20 cellular contexts compared by ENCODE assay signal in genomic region chr11:58597749-58598148, GRCh38. TPM values are rescaled to one million over a fixed set of nuclear protein-coding genes. Genes with fewer than 3 reads are reported as not detected.
A peak's percentile ranks its signal among the peaks of the same experiment; 100 is the strongest.
DNase-seq lines count a peak whose midpoint lies in the region; ATAC-seq lines count a peak whose summit lies in the region.
"Had no signal": no experiment of that assay in that cellular context is flagged by ENCODE, and none has a peak within 500 bp of the region (broad histone marks: within the 10 kb centered on the region; RNA-seq: fewer than 3 reads in every experiment).

No MANE protein-coding gene starts in this region.

- H3K4me1 ChIP-seq in CD4-positive, CD25-positive, alpha-beta regulatory T cell (ENCODE audit: control insufficient read depth, insufficient read depth, low read length, poor library complexity, severe bottlenecking): peaks cover 21% of the 10 kb centered on the region
- H3K4me1 ChIP-seq in naive thymus-derived CD4-positive, alpha-beta T cell (ENCODE audit: control insufficient read depth in 2 of 2, insufficient read depth in 2 of 2, low read length in 2 of 2): peaks cover 0 to 28% of the 10 kb centered on the region in 2 donors

- no peak for DNase-seq in activated CD4-positive, CD25-positive, alpha-beta regulatory T cell (lab: John Stamatoyannopoulos, UW)
- peak in 1 of 3 donors; percentile 41 for DNase-seq in CD4-positive, CD25-positive, alpha-beta regulatory T cell
- DNase-seq in activated T-helper 1 cell treated with anti-CD3 and anti-CD28 coated beads, Interleukin-12 subunit alpha, Interleukin-12 subunit beta, Interleukin-2, Interleukin-4 antibody, amounts not matched to agents 30 ng/mL and 10 ng/mL and 1 ng/mL, durations not matched to agents 14 hours and 24 hours and 36 hours (ENCODE audit: low spot score): no peak
- peak in 1 of 9 donors; percentile 5 for DNase-seq in naive thymus-derived CD4-positive, alpha-beta T cell
- DNase-seq in NCI-H774 (lab: John Stamatoyannopoulos, UW): no peak
- no peak for DNase-seq in stimulated activated CD4-positive, alpha-beta T cell treated with anti-CD3 and anti-CD28 coated beads, Interleukin-15, amount 100 ng/mL, for 24 hours
- DNase-seq: activated effector memory CD4-positive, alpha-beta T cell treated with anti-CD3 and anti-CD28 coated beads, Interleukin-2, amount 50 U/mL, for 16 hours; aorta; effector CD8-positive, alpha-beta T cell; islet precursor cell; KG1; left ventricle myocardium superior; MG63; NCI-H1105 treated with DMSO at 0.1 percent for 48 hours; NCI-H2029; NCI-H526 treated with DMSO at 0.1 percent for 48 hours had no signal

- peak overlapping the region in 3 of 4 donors; percentile 31 to 74 (median 38) for H3K4me3 Mint-ChIP-seq in CD4-positive, CD25-positive, alpha-beta regulatory T cell
- no peak overlapping the region for H3K4me3 Mint-ChIP-seq in activated T-helper 1 cell treated with anti-CD3 and anti-CD28 coated beads, Interleukin-12 subunit alpha, Interleukin-12 subunit beta, Interleukin-2, Interleukin-4 antibody, amounts not matched to agents 30 ng/mL and 10 ng/mL and 1 ng/mL, durations not matched to agents 14 hours and 24 hours and 36 hours
- peak overlapping the region in 9 of 10 donors; percentile 21 to 77 (median 62) for H3K4me3 Mint-ChIP-seq in naive thymus-derived CD4-positive, alpha-beta T cell

- H3K27ac Mint-ChIP-seq in CD4-positive, CD25-positive, alpha-beta regulatory T cell: peak overlapping the region in 1 of 3 donors; percentile 68
- H3K27ac Mint-ChIP-seq in activated T-helper 1 cell treated with anti-CD3 and anti-CD28 coated beads, Interleukin-12 subunit alpha, Interleukin-12 subunit beta, Interleukin-2, Interleukin-4 antibody, amounts not matched to agents 30 ng/mL and 10 ng/mL and 1 ng/mL, durations not matched to agents 14 hours and 24 hours and 36 hours: peak overlapping the region; percentile 19
- H3K27ac Mint-ChIP-seq in naive thymus-derived CD4-positive, alpha-beta T cell: peak overlapping the region in 8 of 9 donors; percentile 61 to 89 (median 74)

- no peak overlapping the region for H3K27ac ChIP-seq in CD4-positive, CD25-positive, alpha-beta regulatory T cell (ENCODE audit: insufficient read depth, low read length, poor library complexity, severe bottlenecking)
- no peak overlapping the region for H3K27ac ChIP-seq in naive thymus-derived CD4-positive, alpha-beta T cell (ENCODE audit: low read depth, low read length)
- H3K27ac ChIP-seq: epithelial cell of prostate, tibial nerve had no signal

- ATAC-seq in activated CD4-positive, CD25-positive, alpha-beta regulatory T cell treated with anti-CD3 and anti-CD28 coated beads, Interleukin-2, amount 50 U/mL, for 24 hours: peak; percentile 87 to 92
- no peak for ATAC-seq in CD4-positive, CD25-positive, alpha-beta regulatory T cell (ENCODE audit: low read depth in 2 of 2)
- peak; percentile 3 for ATAC-seq in naive thymus-derived CD4-positive, alpha-beta T cell
- ATAC-seq in HG02610 (IDR thresholded peaks at IDR 0.05; ENCODE audit: unreplicated experiment): no peak
- ATAC-seq: left ventricle myocardium superior had no signal

- no peaks in the 10 kb centered on the region for H3K27me3 ChIP-seq in CD4-positive, CD25-positive, alpha-beta regulatory T cell (ENCODE audit: control insufficient read depth, insufficient read depth, low read length)
- no peaks in the 10 kb centered on the region for H3K27me3 ChIP-seq in naive thymus-derived CD4-positive, alpha-beta T cell (ENCODE audit: control insufficient read depth in 2 of 2, insufficient read depth in 2 of 2, low read length in 2 of 2)
- H3K27me3 ChIP-seq: MG63, tibial nerve had no signal

- CTCF ChIA-PET in naive thymus-derived CD4-positive, alpha-beta T cell (lab: Charles Lee): interaction anchor here (0.6 to 1.8 kb wide), 3 partner anchors 12 to 29 kb away, joined by 3 to 5 read pairs (median 4); no protein-coding TSS in a partner anchor

- H3K36me3 ChIP-seq in CD4-positive, CD25-positive, alpha-beta regulatory T cell (ENCODE audit: control insufficient read depth, insufficient read depth, low read length): peaks cover 3% of the 10 kb centered on the region
- peaks cover 0 to 2% (median 0%) of the 10 kb centered on the region in 3 experiments for H3K36me3 ChIP-seq in naive thymus-derived CD4-positive, alpha-beta T cell (ENCODE audit: control insufficient read depth in 2 of 3, insufficient read depth in 3 of 3, low read length in 3 of 3)
- H3K36me3 ChIP-seq: tibial nerve had no signal

- H3K4me3 ChIP-seq in CD4-positive, CD25-positive, alpha-beta regulatory T cell (ENCODE audit: low read depth, low read length): peak overlapping the region; percentile 29
- H3K4me3 ChIP-seq in naive thymus-derived CD4-positive, alpha-beta T cell (ENCODE audit: low read length): no peak overlapping the region
- H3K4me3 ChIP-seq: MG63, tibial nerve had no signal

- peaks cover 54 to 94% (median 83%) of the 10 kb centered on the region in 4 donors for H3K4me1 Mint-ChIP-seq in CD4-positive, CD25-positive, alpha-beta regulatory T cell
- peaks cover 71% of the 10 kb centered on the region for H3K4me1 Mint-ChIP-seq in activated T-helper 1 cell treated with anti-CD3 and anti-CD28 coated beads, Interleukin-12 subunit alpha, Interleukin-12 subunit beta, Interleukin-2, Interleukin-4 antibody, amounts not matched to agents 30 ng/mL and 10 ng/mL and 1 ng/mL, durations not matched to agents 14 hours and 24 hours and 36 hours (ENCODE audit: low read depth)
- peaks cover 48 to 100% (median 94%) of the 10 kb centered on the region in 7 donors for H3K4me1 Mint-ChIP-seq in naive thymus-derived CD4-positive, alpha-beta T cell

- H3K36me3 Mint-ChIP-seq in CD4-positive, CD25-positive, alpha-beta regulatory T cell: peaks cover 18% of the 10 kb centered on the region
- peaks cover 24% of the 10 kb centered on the region for H3K36me3 Mint-ChIP-seq in activated T-helper 1 cell treated with anti-CD3 and anti-CD28 coated beads, Interleukin-12 subunit alpha, Interleukin-12 subunit beta, Interleukin-2, Interleukin-4 antibody, amounts not matched to agents 30 ng/mL and 10 ng/mL and 1 ng/mL, durations not matched to agents 14 hours and 24 hours and 36 hours (ENCODE audit: low read depth)
- peaks cover 3 to 22% (median 16%) of the 10 kb centered on the region in 5 donors for H3K36me3 Mint-ChIP-seq in naive thymus-derived CD4-positive, alpha-beta T cell

- POLR2A ChIA-PET in naive thymus-derived CD4-positive, alpha-beta T cell (lab: Charles Lee): interaction anchor here (0.5 to 1.3 kb wide), 4 partner anchors 12 to 1018 kb away, joined by 3 to 5 read pairs (median 4); partner anchors contain the start of gene OSBP

- H3K9me3 Mint-ChIP-seq in CD4-positive, CD25-positive, alpha-beta regulatory T cell: no peaks in the 10 kb centered on the region
- H3K9me3 Mint-ChIP-seq in activated T-helper 1 cell treated with anti-CD3 and anti-CD28 coated beads, Interleukin-12 subunit alpha, Interleukin-12 subunit beta, Interleukin-2, Interleukin-4 antibody, amounts not matched to agents 30 ng/mL and 10 ng/mL and 1 ng/mL, durations not matched to agents 14 hours and 24 hours and 36 hours: no peaks in the 10 kb centered on the region
- H3K9me3 Mint-ChIP-seq in naive thymus-derived CD4-positive, alpha-beta T cell: no peaks in the 10 kb centered on the region

- intact Hi-C loops in activated T-helper 1 cell treated with anti-CD3 and anti-CD28 coated beads, Interleukin-12 subunit alpha, Interleukin-12 subunit beta, Interleukin-2, Interleukin-4 antibody, amounts not matched to agents 30 ng/mL and 10 ng/mL and 1 ng/mL, durations not matched to agents 14 hours and 24 hours and 36 hours (cut with micrococcal nuclease): loop anchor here (1.0 to 2.0 kb wide), 2 partner anchors 13 to 17 kb away; no protein-coding TSS in a partner anchor
- intact Hi-C loops in naive thymus-derived CD4-positive, alpha-beta T cell (cut with micrococcal nuclease): no loop called here

- H3K9me3 ChIP-seq in CD4-positive, CD25-positive, alpha-beta regulatory T cell (ENCODE audit: control insufficient read depth in 2 of 2, low read length in 2 of 2): no peaks in the 10 kb centered on the region
- no peaks in the 10 kb centered on the region for H3K9me3 ChIP-seq in naive thymus-derived CD4-positive, alpha-beta T cell (ENCODE audit: control insufficient read depth in 2 of 3, low read length in 3 of 3)
- H3K9me3 ChIP-seq: MG63, tibial nerve had no signal

- no peaks in the 10 kb centered on the region for H3K27me3 Mint-ChIP-seq in CD4-positive, CD25-positive, alpha-beta regulatory T cell
- H3K27me3 Mint-ChIP-seq in activated T-helper 1 cell treated with anti-CD3 and anti-CD28 coated beads, Interleukin-12 subunit alpha, Interleukin-12 subunit beta, Interleukin-2, Interleukin-4 antibody, amounts not matched to agents 30 ng/mL and 10 ng/mL and 1 ng/mL, durations not matched to agents 14 hours and 24 hours and 36 hours (ENCODE audit: insufficient read depth): no peaks in the 10 kb centered on the region
- no peaks in the 10 kb centered on the region for H3K27me3 Mint-ChIP-seq in naive thymus-derived CD4-positive, alpha-beta T cell

RNA-seq across cellular contexts. Expression of gene ZFP91, which starts 18.9 kb away (rescaled TPM):
- total RNA-seq in CD4-positive, CD25-positive, alpha-beta regulatory T cell: 46.5 TPM
- 1 to 10 TPM; 5.0 to 8.6 (median 6.8) TPM for polyA plus RNA-seq in CD4-positive, CD25-positive, alpha-beta regulatory T cell
- total RNA-seq in activated T-helper 1 cell treated with anti-CD3 and anti-CD28 coated beads, Interleukin-12 subunit alpha, Interleukin-12 subunit beta, Interleukin-2, Interleukin-4 antibody, amounts not matched to agents 30 ng/mL and 10 ng/mL and 1 ng/mL, durations not matched to agents 14 hours and 24 hours and 36 hours: 59.2 and 60.2 TPM in 2 replicates
- 10 to 100 TPM; 36.9 to 53.8 (median 40.9) TPM for total RNA-seq in naive thymus-derived CD4-positive, alpha-beta T cell
- 1 to 10 TPM; 6.5 to 7.2 TPM for polyA plus RNA-seq in naive thymus-derived CD4-positive, alpha-beta T cell

RNA-seq across cellular contexts. Expression of gene LPXN, which starts 22.1 kb away (rescaled TPM):
- total RNA-seq in CD4-positive, CD25-positive, alpha-beta regulatory T cell: 101 TPM
- polyA plus RNA-seq in CD4-positive, CD25-positive, alpha-beta regulatory T cell: 100 to 1,000 TPM; 221 to 314 (median 265) TPM
- total RNA-seq in activated T-helper 1 cell treated with anti-CD3 and anti-CD28 coated beads, Interleukin-12 subunit alpha, Interleukin-12 subunit beta, Interleukin-2, Interleukin-4 antibody, amounts not matched to agents 30 ng/mL and 10 ng/mL and 1 ng/mL, durations not matched to agents 14 hours and 24 hours and 36 hours: 70.4 and 73.6 TPM in 2 replicates
- total RNA-seq in naive thymus-derived CD4-positive, alpha-beta T cell: 100 to 1,000 TPM in 3 of 5 experiments, 10 to 100 TPM in 2; 58.2 to 147 (median 142) TPM
- 100 to 1,000 TPM; 169 to 215 TPM for polyA plus RNA-seq in naive thymus-derived CD4-positive, alpha-beta T cell

RNA-seq across cellular contexts. Expression of gene CNTF, which starts 24.7 kb away (rescaled TPM):
- total RNA-seq in CD4-positive, CD25-positive, alpha-beta regulatory T cell: 4.9 TPM
- not detected for polyA plus RNA-seq in CD4-positive, CD25-positive, alpha-beta regulatory T cell
- total RNA-seq in activated T-helper 1 cell treated with anti-CD3 and anti-CD28 coated beads, Interleukin-12 subunit alpha, Interleukin-12 subunit beta, Interleukin-2, Interleukin-4 antibody, amounts not matched to agents 30 ng/mL and 10 ng/mL and 1 ng/mL, durations not matched to agents 14 hours and 24 hours and 36 hours: 4.1 and 4.3 TPM in 2 replicates
- total RNA-seq in naive thymus-derived CD4-positive, alpha-beta T cell: 1 to 10 TPM; 2.9 to 4.9 (median 4.0) TPM
- under 1 TPM in 1 of 2 donors, not detected in 1; 0.10 TPM for polyA plus RNA-seq in naive thymus-derived CD4-positive, alpha-beta T cell

Comparison
In these comparisons a context has a peak if more than half of its experiments do, and no peak if none do; other contexts are left out.
1. ATAC-seq: peak in activated CD4-positive, CD25-positive, alpha-beta regulatory T cell treated with anti-CD3 and anti-CD28 coated beads, Interleukin-2, amount 50 U/mL, for 24 hours (2 of 2) and naive thymus-derived CD4-positive, alpha-beta T cell (single experiment); none in CD4-positive, CD25-positive, alpha-beta regulatory T cell (0 of 2) and HG02610 (single experiment).